21 cellular contexts compared by ENCODE assay signal in genomic region chrX:17817242-17817641, GRCh38.
"Had no signal": no experiment of that assay in that cellular context is flagged by ENCODE, and none has a peak within 500 bp of the region (broad histone marks: within the 10 kb centered on the region; RNA-seq: fewer than 3 reads in every experiment).

No MANE protein-coding gene starts in this region.

- H3K9me3 ChIP-seq: Peyer's patch, SJSA1 had no signal

- DNase-seq: activated CD4-positive, alpha-beta T cell treated with anti-CD3 and anti-CD28 coated beads for 4 hours; activated CD8-positive, alpha-beta memory T cell treated with anti-CD3 and anti-CD28 coated beads, Interleukin-2, amount 50 U/mL, for 4 hours; activated CD8-positive, alpha-beta T cell treated with anti-CD3 and anti-CD28 coated beads for 36 hours; activated gamma-delta T cell treated with Interleukin-2 at 50 U/mL for 16 hours; activated naive CD4-positive, alpha-beta T cell treated with anti-CD3 and anti-CD28 coated beads, Interleukin-2, amount 10 ng/mL, durations not matched to agents 7 days and 5 days; activated naive CD8-positive, alpha-beta T cell treated with anti-CD3 and anti-CD28 coated beads for 36 hours; activated T-cell treated with anti-CD3 and anti-CD28 coated beads, Interleukin-2, amount 50 U/mL, for 72 hours; MM.1S; NCI-H1105; NCI-H1436; NCI-H1694 treated with DMSO at 0.1 percent for 48 hours; NCI-H446 treated with DMSO at 0.1 percent for 48 hours; NCI-H526; NCI-H82; Peyer's patch; Right ventricle myocardium superior; SW 1271 had no signal

- H3K4me1 Mint-ChIP-seq: activated naive CD4-positive, alpha-beta T cell treated with anti-CD3 and anti-CD28 coated beads, Interleukin-2, amount 10 ng/mL, durations not matched to agents 7 days and 5 days; activated naive CD8-positive, alpha-beta T cell treated with anti-CD3 and anti-CD28 coated beads for 36 hours had no signal

- H3K36me3 ChIP-seq: Peyer's patch, SJSA1 had no signal

- H3K27me3 ChIP-seq: Peyer's patch, SJSA1 had no signal

- H3K9me3 Mint-ChIP-seq: activated CD8-positive, alpha-beta T cell treated with anti-CD3 and anti-CD28 coated beads for 36 hours; activated naive CD4-positive, alpha-beta T cell treated with anti-CD3 and anti-CD28 coated beads, Interleukin-2, amount 10 ng/mL, durations not matched to agents 7 days and 5 days; activated naive CD8-positive, alpha-beta T cell treated with anti-CD3 and anti-CD28 coated beads for 36 hours; activated T-cell treated with anti-CD3 and anti-CD28 coated beads, Interleukin-2, amount 50 U/mL, for 72 hours; activated T-helper 2 cell treated with anti-CD3 and anti-CD28 coated beads, Interferon-gamma antibody, Interleukin-2, Interleukin-4, amounts not matched to agents 10 μg/mL and 5 μg/mL and 100 μg/mL, durations not matched to agents 14 hours and 24 hours and 36 hours had no signal

- H3K27ac Mint-ChIP-seq: activated CD8-positive, alpha-beta T cell treated with anti-CD3 and anti-CD28 coated beads for 36 hours; activated naive CD4-positive, alpha-beta T cell treated with anti-CD3 and anti-CD28 coated beads, Interleukin-2, amount 10 ng/mL, durations not matched to agents 7 days and 5 days; activated naive CD8-positive, alpha-beta T cell treated with anti-CD3 and anti-CD28 coated beads for 36 hours; activated T-cell treated with anti-CD3 and anti-CD28 coated beads, Interleukin-2, amount 50 U/mL, for 72 hours; activated T-helper 2 cell treated with anti-CD3 and anti-CD28 coated beads, Interferon-gamma antibody, Interleukin-2, Interleukin-4, amounts not matched to agents 10 μg/mL and 5 μg/mL and 100 μg/mL, durations not matched to agents 14 hours and 24 hours and 36 hours had no signal

- H3K4me2 ChIP-seq: KMS-11 had no signal

- H3K4me3 Mint-ChIP-seq: activated CD8-positive, alpha-beta T cell treated with anti-CD3 and anti-CD28 coated beads for 36 hours; activated naive CD4-positive, alpha-beta T cell treated with anti-CD3 and anti-CD28 coated beads, Interleukin-2, amount 10 ng/mL, durations not matched to agents 7 days and 5 days; activated naive CD8-positive, alpha-beta T cell treated with anti-CD3 and anti-CD28 coated beads for 36 hours; activated T-cell treated with anti-CD3 and anti-CD28 coated beads, Interleukin-2, amount 50 U/mL, for 72 hours had no signal

- H3K4me3 ChIP-seq: Peyer's patch, SJSA1 had no signal

- H3K27ac ChIP-seq: KMS-11, Peyer's patch, RWPE1, SJSA1 had no signal

- H3K36me3 Mint-ChIP-seq: activated naive CD4-positive, alpha-beta T cell treated with anti-CD3 and anti-CD28 coated beads, Interleukin-2, amount 10 ng/mL, durations not matched to agents 7 days and 5 days; activated naive CD8-positive, alpha-beta T cell treated with anti-CD3 and anti-CD28 coated beads for 36 hours had no signal

- H3K9ac ChIP-seq: KMS-11 had no signal

- H3K4me1 ChIP-seq: Peyer's patch, SJSA1 had no signal

- H3K27me3 Mint-ChIP-seq: activated CD8-positive, alpha-beta T cell treated with anti-CD3 and anti-CD28 coated beads for 36 hours; activated naive CD4-positive, alpha-beta T cell treated with anti-CD3 and anti-CD28 coated beads, Interleukin-2, amount 10 ng/mL, durations not matched to agents 7 days and 5 days; activated naive CD8-positive, alpha-beta T cell treated with anti-CD3 and anti-CD28 coated beads for 36 hours had no signal
